ENCODE assay signal across 2 cellular contexts in the genomic region with DNA sequence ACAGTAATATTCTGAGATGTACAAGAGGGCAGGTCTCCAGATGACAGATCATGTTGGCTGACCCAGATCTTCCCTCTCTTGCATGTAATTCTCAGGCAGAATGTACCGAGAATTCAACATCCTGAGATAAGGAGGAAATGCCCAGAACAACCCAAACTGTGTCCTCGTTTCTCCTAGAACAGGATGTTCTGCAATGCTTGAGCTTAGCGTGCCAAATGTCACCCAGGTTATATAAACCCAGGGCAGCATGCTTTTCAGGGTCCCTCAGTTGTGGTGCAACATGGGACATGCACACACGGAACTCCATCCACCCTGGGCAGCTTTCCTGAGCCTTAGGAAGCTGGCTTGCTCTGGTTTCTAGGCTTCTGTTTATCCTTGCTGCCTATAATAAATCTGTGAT.
TF ChIP-seq lines count a peak whose summit lies in the region.

No MANE protein-coding gene starts in this region.

TF ChIP-seq in GM12878, 131 proteins besides CTCF, POLR2A, EP300 and RAD21:
- TF ChIP-seq MYB (IDR thresholded peaks at IDR 0.05; ENCODE audit: borderline replicate concordance, low read depth, low read length) (no peak), FOXM1 (IDR thresholded peaks at IDR 0.05; ENCODE audit: low read depth, low read length) (no peak), SIN3A (IDR thresholded peaks at IDR 0.05; ENCODE audit: low read depth, low read length) (no peak), POLR2AphosphoS2 (IDR thresholded peaks at IDR 0.05; ENCODE audit: low read depth, low read length) (no peak), ZNF622 (IDR thresholded peaks at IDR 0.05) (no peak), IKZF1 (conservative IDR thresholded peaks at IDR 0.05) (0 out of 2 replicates have a peak, but pooled peaks have one; percentile 31)
- TF ChIP-seq, protein P1, sequence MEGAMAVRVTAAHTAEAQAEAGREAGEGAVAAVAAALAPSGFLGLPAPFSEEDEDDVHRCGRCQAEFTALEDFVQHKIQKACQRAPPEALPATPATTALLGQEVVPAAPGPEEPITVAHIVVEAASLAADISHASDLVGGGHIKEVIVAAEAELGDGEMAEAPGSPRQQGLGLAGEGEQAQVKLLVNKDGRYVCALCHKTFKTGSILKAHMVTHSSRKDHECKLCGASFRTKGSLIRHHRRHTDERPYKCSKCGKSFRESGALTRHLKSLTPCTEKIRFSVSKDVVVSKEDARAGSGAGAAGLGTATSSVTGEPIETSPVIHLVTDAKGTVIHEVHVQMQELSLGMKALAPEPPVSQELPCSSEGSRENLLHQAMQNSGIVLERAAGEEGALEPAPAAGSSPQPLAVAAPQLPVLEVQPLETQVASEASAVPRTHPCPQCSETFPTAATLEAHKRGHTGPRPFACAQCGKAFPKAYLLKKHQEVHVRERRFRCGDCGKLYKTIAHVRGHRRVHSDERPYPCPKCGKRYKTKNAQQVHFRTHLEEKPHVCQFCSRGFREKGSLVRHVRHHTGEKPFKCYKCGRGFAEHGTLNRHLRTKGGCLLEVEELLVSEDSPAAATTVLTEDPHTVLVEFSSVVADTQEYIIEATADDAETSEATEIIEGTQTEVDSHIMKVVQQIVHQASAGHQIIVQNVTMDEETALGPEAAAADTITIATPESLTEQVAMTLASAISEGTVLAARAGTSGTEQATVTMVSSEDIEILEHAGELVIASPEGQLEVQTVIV (IDR thresholded peaks at IDR 0.05; ENCODE audit: borderline replicate concordance, partially characterized antibody) = no peak
- TF ChIP-seq, protein P2, sequence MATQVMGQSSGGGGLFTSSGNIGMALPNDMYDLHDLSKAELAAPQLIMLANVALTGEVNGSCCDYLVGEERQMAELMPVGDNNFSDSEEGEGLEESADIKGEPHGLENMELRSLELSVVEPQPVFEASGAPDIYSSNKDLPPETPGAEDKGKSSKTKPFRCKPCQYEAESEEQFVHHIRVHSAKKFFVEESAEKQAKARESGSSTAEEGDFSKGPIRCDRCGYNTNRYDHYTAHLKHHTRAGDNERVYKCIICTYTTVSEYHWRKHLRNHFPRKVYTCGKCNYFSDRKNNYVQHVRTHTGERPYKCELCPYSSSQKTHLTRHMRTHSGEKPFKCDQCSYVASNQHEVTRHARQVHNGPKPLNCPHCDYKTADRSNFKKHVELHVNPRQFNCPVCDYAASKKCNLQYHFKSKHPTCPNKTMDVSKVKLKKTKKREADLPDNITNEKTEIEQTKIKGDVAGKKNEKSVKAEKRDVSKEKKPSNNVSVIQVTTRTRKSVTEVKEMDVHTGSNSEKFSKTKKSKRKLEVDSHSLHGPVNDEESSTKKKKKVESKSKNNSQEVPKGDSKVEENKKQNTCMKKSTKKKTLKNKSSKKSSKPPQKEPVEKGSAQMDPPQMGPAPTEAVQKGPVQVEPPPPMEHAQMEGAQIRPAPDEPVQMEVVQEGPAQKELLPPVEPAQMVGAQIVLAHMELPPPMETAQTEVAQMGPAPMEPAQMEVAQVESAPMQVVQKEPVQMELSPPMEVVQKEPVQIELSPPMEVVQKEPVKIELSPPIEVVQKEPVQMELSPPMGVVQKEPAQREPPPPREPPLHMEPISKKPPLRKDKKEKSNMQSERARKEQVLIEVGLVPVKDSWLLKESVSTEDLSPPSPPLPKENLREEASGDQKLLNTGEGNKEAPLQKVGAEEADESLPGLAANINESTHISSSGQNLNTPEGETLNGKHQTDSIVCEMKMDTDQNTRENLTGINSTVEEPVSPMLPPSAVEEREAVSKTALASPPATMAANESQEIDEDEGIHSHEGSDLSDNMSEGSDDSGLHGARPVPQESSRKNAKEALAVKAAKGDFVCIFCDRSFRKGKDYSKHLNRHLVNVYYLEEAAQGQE (IDR thresholded peaks at IDR 0.05; ENCODE audit: low read depth, low read length) = no peak

TF ChIP-seq in HepG2, 621 proteins besides CTCF, POLR2A, EP300 and RAD21:
- TF ChIP-seq SAP130 (CRISPR knock-in tag; IDR thresholded peaks at IDR 0.05; ENCODE audit: low read depth) (peak; percentile 19; the same call in 1 of the 2 replicates), MLLT10 (CRISPR knock-in tag; IDR thresholded peaks at IDR 0.05) (no peak), SALL1 (CRISPR knock-in tag; IDR thresholded peaks at IDR 0.05) (peak; percentile 23; the same call in 1 of the 2 replicates), RXRB (CRISPR knock-in tag; IDR thresholded peaks at IDR 0.05; ENCODE audit: borderline replicate concordance) (peak; percentile 68), ZNF33A (CRISPR knock-in tag; IDR thresholded peaks at IDR 0.05; ENCODE audit: borderline replicate concordance) (no peak), RARA (CRISPR knock-in tag; IDR thresholded peaks at IDR 0.05) (peak; percentile 33; the same call in 1 of the 2 replicates), ELF3 (CRISPR knock-in tag; IDR thresholded peaks at IDR 0.05) (peak; percentile 39; the same call in 1 of the 2 replicates), FOXA3 (CRISPR knock-in tag; IDR thresholded peaks at IDR 0.05) (0 out of 2 replicates have a peak, but pooled peaks have one; percentile 8), CEBPB (IDR thresholded peaks at IDR 0.05; ENCODE audit: borderline replicate concordance, low read depth, low read length) (0 out of 2 replicates have a peak, but pooled peaks have one; percentile 10)
- TF ChIP-seq, protein P3, sequence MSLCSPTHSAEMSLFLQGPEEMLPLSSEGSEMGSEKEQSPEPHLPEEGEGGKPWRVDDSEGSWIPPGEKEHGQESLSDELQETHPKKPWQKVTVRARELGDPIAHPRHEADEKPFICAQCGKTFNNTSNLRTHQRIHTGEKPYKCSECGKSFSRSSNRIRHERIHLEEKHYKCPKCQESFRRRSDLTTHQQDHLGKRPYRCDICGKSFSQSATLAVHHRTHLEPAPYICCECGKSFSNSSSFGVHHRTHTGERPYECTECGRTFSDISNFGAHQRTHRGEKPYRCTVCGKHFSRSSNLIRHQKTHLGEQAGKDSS (CRISPR knock-in tag; IDR thresholded peaks at IDR 0.05; ENCODE audit: borderline replicate concordance, low read depth) = no peak
- TF ChIP-seq, protein P4, sequence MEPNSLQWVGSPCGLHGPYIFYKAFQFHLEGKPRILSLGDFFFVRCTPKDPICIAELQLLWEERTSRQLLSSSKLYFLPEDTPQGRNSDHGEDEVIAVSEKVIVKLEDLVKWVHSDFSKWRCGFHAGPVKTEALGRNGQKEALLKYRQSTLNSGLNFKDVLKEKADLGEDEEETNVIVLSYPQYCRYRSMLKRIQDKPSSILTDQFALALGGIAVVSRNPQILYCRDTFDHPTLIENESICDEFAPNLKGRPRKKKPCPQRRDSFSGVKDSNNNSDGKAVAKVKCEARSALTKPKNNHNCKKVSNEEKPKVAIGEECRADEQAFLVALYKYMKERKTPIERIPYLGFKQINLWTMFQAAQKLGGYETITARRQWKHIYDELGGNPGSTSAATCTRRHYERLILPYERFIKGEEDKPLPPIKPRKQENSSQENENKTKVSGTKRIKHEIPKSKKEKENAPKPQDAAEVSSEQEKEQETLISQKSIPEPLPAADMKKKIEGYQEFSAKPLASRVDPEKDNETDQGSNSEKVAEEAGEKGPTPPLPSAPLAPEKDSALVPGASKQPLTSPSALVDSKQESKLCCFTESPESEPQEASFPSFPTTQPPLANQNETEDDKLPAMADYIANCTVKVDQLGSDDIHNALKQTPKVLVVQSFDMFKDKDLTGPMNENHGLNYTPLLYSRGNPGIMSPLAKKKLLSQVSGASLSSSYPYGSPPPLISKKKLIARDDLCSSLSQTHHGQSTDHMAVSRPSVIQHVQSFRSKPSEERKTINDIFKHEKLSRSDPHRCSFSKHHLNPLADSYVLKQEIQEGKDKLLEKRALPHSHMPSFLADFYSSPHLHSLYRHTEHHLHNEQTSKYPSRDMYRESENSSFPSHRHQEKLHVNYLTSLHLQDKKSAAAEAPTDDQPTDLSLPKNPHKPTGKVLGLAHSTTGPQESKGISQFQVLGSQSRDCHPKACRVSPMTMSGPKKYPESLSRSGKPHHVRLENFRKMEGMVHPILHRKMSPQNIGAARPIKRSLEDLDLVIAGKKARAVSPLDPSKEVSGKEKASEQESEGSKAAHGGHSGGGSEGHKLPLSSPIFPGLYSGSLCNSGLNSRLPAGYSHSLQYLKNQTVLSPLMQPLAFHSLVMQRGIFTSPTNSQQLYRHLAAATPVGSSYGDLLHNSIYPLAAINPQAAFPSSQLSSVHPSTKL (CRISPR knock-in tag; IDR thresholded peaks at IDR 0.05) = peak; percentile 45
TF ChIP-seq in HepG2: peak in this region for 8.
